In the genomic region with DNA sequence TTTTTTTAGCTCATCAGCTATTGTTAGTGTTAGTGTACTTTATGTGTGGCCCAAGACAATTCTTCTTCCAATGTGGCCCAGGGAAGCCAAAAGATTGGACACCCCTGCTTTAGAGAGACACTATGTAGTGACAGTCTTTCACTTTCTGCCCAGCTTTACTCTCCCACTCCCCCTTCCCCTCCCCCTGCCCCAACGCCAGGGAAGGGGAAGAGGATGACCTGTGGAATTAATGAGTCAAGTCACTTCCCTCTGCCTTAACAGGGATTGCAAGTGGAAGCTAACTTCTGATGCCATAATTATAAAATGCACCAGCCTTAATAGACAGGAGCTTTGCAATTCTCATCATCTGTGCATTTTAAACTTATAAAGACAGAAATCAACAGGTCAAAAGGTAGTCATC, we compare ENCODE assay signal across 17 cellular contexts. TPM values are rescaled to one million over a fixed set of nuclear protein-coding genes. Genes with fewer than 3 reads are reported as not detected.
A peak's percentile ranks its signal among the peaks of the same experiment; 100 is the strongest.
DNase-seq lines count a peak whose midpoint lies in the region; ATAC-seq and TF ChIP-seq lines count a peak whose summit lies in the region.
"Had no signal": no experiment of that assay in that cellular context is flagged by ENCODE, and none has a peak within 500 bp of the region (broad histone marks: within the 10 kb centered on the region; RNA-seq: fewer than 3 reads in every experiment).

No MANE protein-coding gene starts in this region.

- H3K9me2 ChIP-seq in PC-3 (replicated peaks; ENCODE audit: low read length) = no peaks in the 10 kb centered on the region

- peaks cover 17 to 19% of the 10 kb centered on the region in 2 donors for H3K9me3 Mint-ChIP-seq in activated T-cell treated with anti-CD3 and anti-CD28 coated beads, Interleukin-2, amount 50 U/mL, for 72 hours
- H3K9me3 Mint-ChIP-seq in activated naive CD4-positive, alpha-beta T cell treated with anti-CD3 and anti-CD28 coated beads, Interleukin-2, amount 10 ng/mL, durations not matched to agents 7 days and 5 days = peaks cover 48% of the 10 kb centered on the region

- 50 to 92% methylated on average over 1 of the region's 1 CpG; no CpG with 5 or more reads in 1 of the 3 donors for WGBS in psoas muscle, 3 donors

- POLR2A ChIA-PET in PC-3 (lab: Charles Lee; ENCODE audit: unreplicated experiment) = no interaction called here

- intact Hi-C loops in PC-3 (cut with micrococcal nuclease) (no loop called here), psoas muscle (cut with DNase I) (no loop called here)

- H3K4me1 Mint-ChIP-seq in activated T-cell treated with anti-CD3 and anti-CD28 coated beads, Interleukin-2, amount 50 U/mL, for 72 hours (ENCODE audit: low read depth) = peaks cover 24% of the 10 kb centered on the region
- H3K4me1 Mint-ChIP-seq in activated naive CD4-positive, alpha-beta T cell treated with anti-CD3 and anti-CD28 coated beads, Interleukin-2, amount 10 ng/mL, durations not matched to agents 7 days and 5 days = peaks cover 6% of the 10 kb centered on the region

- H3K9ac ChIP-seq in PC-3 (ENCODE audit: low read length) (no peak overlapping the region), iPS-20b (ENCODE audit: low read depth, low read length) (no peak overlapping the region)

- TF ChIP-seq CTCF in PC-3 (conservative IDR thresholded peaks at IDR 0.05; ENCODE audit: low read depth, low read length) (no peak), psoas muscle (IDR thresholded peaks at IDR 0.05) (no peak)

- CTCF ChIA-PET in PC-3 (lab: Charles Lee) = interaction anchor here (0.6 kb wide), 1 partner anchor 616 kb away, joined by 3 read pairs; no protein-coding TSS in a partner anchor
- CTCF ChIA-PET in activated naive CD4-positive, alpha-beta T cell treated with anti-CD3 and anti-CD28 coated beads, Interleukin-2, amount 10 ng/mL, durations not matched to agents 7 days and 5 days (lab: Charles Lee) = no interaction called here

- H2AFZ ChIP-seq in PC-3 (ENCODE audit: low read length) = no peak overlapping the region

- no peak for ATAC-seq in activated T-cell treated with anti-CD3 and anti-CD28 coated beads, Interleukin-2, amount 50 U/mL, for 72 hours (replicated peaks in 1 of 2)
- ATAC-seq in PC-3 (no peak), psoas muscle (peak in 1 of 4 donors; percentile 8), GM19328 (IDR thresholded peaks at IDR 0.05; ENCODE audit: unreplicated experiment) (no peak)
- ATAC-seq: A549; effector memory CD8-positive, alpha-beta T cell had no signal

- H4K20me1 ChIP-seq in PC-3 (ENCODE audit: low read length) = no peaks in the 10 kb centered on the region

- H3K9me3 ChIP-seq in PC-3 (ENCODE audit: low read length) = peaks cover 3% of the 10 kb centered on the region; the same call in 1 of the 2 replicates
- H3K9me3 ChIP-seq in iPS-20b (ENCODE audit: insufficient read depth, low read depth, low read length) = no peaks in the 10 kb centered on the region
- no peaks in the 10 kb centered on the region for H3K9me3 ChIP-seq in psoas muscle
- H3K9me3 ChIP-seq: breast epithelium had no signal

- no peaks in the 10 kb centered on the region for H3K79me2 ChIP-seq in PC-3 (ENCODE audit: low read length)

- peak overlapping the region; percentile 74; the same call in 1 of the 2 replicates for H3K4me2 ChIP-seq in PC-3 (ENCODE audit: low read length)
- H3K4me2 ChIP-seq: A549 had no signal

- no peak overlapping the region for H3K27ac Mint-ChIP-seq in activated T-cell treated with anti-CD3 and anti-CD28 coated beads, Interleukin-2, amount 50 U/mL, for 72 hours
- no peak overlapping the region for H3K27ac Mint-ChIP-seq in activated naive CD4-positive, alpha-beta T cell treated with anti-CD3 and anti-CD28 coated beads, Interleukin-2, amount 10 ng/mL, durations not matched to agents 7 days and 5 days
- H3K27ac Mint-ChIP-seq: effector memory CD8-positive, alpha-beta T cell had no signal

- H3K27me3 ChIP-seq in PC-3 (ENCODE audit: low read length) = no peaks in the 10 kb centered on the region
- H3K27me3 ChIP-seq in iPS-20b (ENCODE audit: insufficient read depth, low read length) = peaks cover 13% of the 10 kb centered on the region
- no peaks in the 10 kb centered on the region for H3K27me3 ChIP-seq in psoas muscle (ENCODE audit: insufficient read depth in 3 of 3, low read length in 2 of 3)
- H3K27me3 ChIP-seq: breast epithelium had no signal

- no peak for DNase-seq in activated T-cell treated with anti-CD3 and anti-CD28 coated beads, Interleukin-2, amount 50 U/mL, for 72 hours
- DNase-seq in activated T-cell treated with anti-CD3 and anti-CD28 coated beads for 4 hours (no peak), PC-3 (no peak), psoas muscle (no peak)
- no peak for DNase-seq in activated naive CD4-positive, alpha-beta T cell treated with anti-CD3 and anti-CD28 coated beads, Interleukin-2, amount 10 ng/mL, durations not matched to agents 7 days and 5 days
- no peak for DNase-seq in activated CD4-positive, alpha-beta T cell treated with anti-CD3 and anti-CD28 coated beads, Interleukin-2, amount 50 U/mL, for 48 hours
- DNase-seq: effector memory CD8-positive, alpha-beta T cell; GF-D8; MM.1S; NCI-H187 treated with DMSO at 0.1 percent for 48 hours; NCI-H524; occipital lobe; stimulated activated naive CD4-positive, alpha-beta T cell had no signal

- H3K4me3 ChIP-seq in PC-3 (ENCODE audit: low read length) = no peak overlapping the region
- 0 out of 2 replicates have a peak overlapping the region, but pooled peaks have one; percentile 79 for H3K4me3 ChIP-seq in iPS-20b (ENCODE audit: low read length)
- H3K4me3 ChIP-seq in psoas muscle = peak overlapping the region; percentile 78
- H3K4me3 ChIP-seq: A549 had no signal

- peak overlapping the region; percentile 3 to 78 for H3K4me3 Mint-ChIP-seq in activated T-cell treated with anti-CD3 and anti-CD28 coated beads, Interleukin-2, amount 50 U/mL, for 72 hours
- H3K4me3 Mint-ChIP-seq in activated naive CD4-positive, alpha-beta T cell treated with anti-CD3 and anti-CD28 coated beads, Interleukin-2, amount 10 ng/mL, durations not matched to agents 7 days and 5 days = no peak overlapping the region
- H3K4me3 Mint-ChIP-seq: effector memory CD8-positive, alpha-beta T cell had no signal

- H3K4me1 ChIP-seq in PC-3 (ENCODE audit: insufficient read depth, low read length) (no peaks in the 10 kb centered on the region), iPS-20b (ENCODE audit: insufficient read depth, low read length) (peaks cover 6% of the 10 kb centered on the region; the same call in 1 of the 2 replicates), psoas muscle (peaks cover 5% of the 10 kb centered on the region)
- H3K4me1 ChIP-seq: A549 had no signal

- peaks cover 23 to 34% of the 10 kb centered on the region in 2 donors for H3K36me3 Mint-ChIP-seq in activated T-cell treated with anti-CD3 and anti-CD28 coated beads, Interleukin-2, amount 50 U/mL, for 72 hours (ENCODE audit: insufficient read depth in 2 of 2)
- H3K36me3 Mint-ChIP-seq in activated naive CD4-positive, alpha-beta T cell treated with anti-CD3 and anti-CD28 coated beads, Interleukin-2, amount 10 ng/mL, durations not matched to agents 7 days and 5 days = peaks cover 7% of the 10 kb centered on the region

- H3F3A ChIP-seq in PC-3 (ENCODE audit: low read length, unreplicated experiment) = no peaks in the 10 kb centered on the region

- peaks cover 11% of the 10 kb centered on the region for H3K27me3 Mint-ChIP-seq in activated T-cell treated with anti-CD3 and anti-CD28 coated beads, Interleukin-2, amount 50 U/mL, for 72 hours (ENCODE audit: low read depth)
- peaks cover 13% of the 10 kb centered on the region for H3K27me3 Mint-ChIP-seq in activated naive CD4-positive, alpha-beta T cell treated with anti-CD3 and anti-CD28 coated beads, Interleukin-2, amount 10 ng/mL, durations not matched to agents 7 days and 5 days

- no peaks in the 10 kb centered on the region for H3K36me3 ChIP-seq in PC-3 (ENCODE audit: low read depth, low read length)
- no peaks in the 10 kb centered on the region for H3K36me3 ChIP-seq in iPS-20b (ENCODE audit: insufficient read depth, low read depth, low read length)
- H3K36me3 ChIP-seq in psoas muscle (ENCODE audit: insufficient read depth in 1 of 2, low read depth in 1 of 2) = peaks cover 0 to 3% of the 10 kb centered on the region in 2 donors
- H3K36me3 ChIP-seq: breast epithelium had no signal

- H3K27ac ChIP-seq in PC-3 (ENCODE audit: low read length) (no peak overlapping the region), iPS-20b (ENCODE audit: low read length) (no peak overlapping the region), psoas muscle (peak overlapping the region; percentile 53)
- H3K27ac ChIP-seq: A549, breast epithelium had no signal

- BruUV-seq in PC-3 (replicated peaks; lab: Mats Ljungman, UMichigan) = no TSS peak

RNA-seq across cellular contexts. Expression of a gene that starts 1.6 kb away (rescaled TPM):
- 1 to 10 TPM; 3.4 to 5.2 TPM for total RNA-seq in activated T-cell treated with anti-CD3 and anti-CD28 coated beads, Interleukin-2, amount 50 U/mL, for 72 hours
- 1.3 and 5.2 TPM in 2 replicates for total RNA-seq in PC-3 (2014; rRNA removed)
- total RNA-seq in psoas muscle = 1 to 10 TPM; 3.9 to 9.2 (median 6.3) TPM
- 1 to 10 TPM; 3.9 to 7.8 (median 7.7) TPM for polyA plus RNA-seq in psoas muscle
- polyA plus RNA-seq: A549 had no signal

RNA-seq across cellular contexts. Expression of a gene that starts 27.8 kb away (rescaled TPM):
- total RNA-seq in activated T-cell treated with anti-CD3 and anti-CD28 coated beads, Interleukin-2, amount 50 U/mL, for 72 hours = 1 to 10 TPM; 4.7 to 6.5 TPM
- 8.5 and 9.1 TPM in 2 replicates for total RNA-seq in PC-3 (2014; rRNA removed)
- total RNA-seq in psoas muscle = 1 to 10 TPM; 3.8 to 6.8 (median 5.4) TPM
- 1 to 10 TPM; 2.6 to 6.2 (median 3.4) TPM for polyA plus RNA-seq in psoas muscle
- polyA plus RNA-seq: A549 had no signal

RNA-seq across cellular contexts. Expression of a gene that starts 27.9 kb away (rescaled TPM):
- 10 to 100 TPM; 25.2 to 30.4 TPM for total RNA-seq in activated T-cell treated with anti-CD3 and anti-CD28 coated beads, Interleukin-2, amount 50 U/mL, for 72 hours
- total RNA-seq in PC-3 (2014; rRNA removed) (22.3 and 25.1 TPM in 2 replicates), psoas muscle (10 to 100 TPM in 2 of 4 donors, 1 to 10 TPM in 2; 7.5 to 12.4 (median 10.4) TPM)
- 10 to 100 TPM in 1 of 3 donors, 1 to 10 TPM in 2; 4.9 to 12.9 (median 6.9) TPM for polyA plus RNA-seq in psoas muscle
